8 cellular contexts compared by ENCODE assay signal in the genomic region with DNA sequence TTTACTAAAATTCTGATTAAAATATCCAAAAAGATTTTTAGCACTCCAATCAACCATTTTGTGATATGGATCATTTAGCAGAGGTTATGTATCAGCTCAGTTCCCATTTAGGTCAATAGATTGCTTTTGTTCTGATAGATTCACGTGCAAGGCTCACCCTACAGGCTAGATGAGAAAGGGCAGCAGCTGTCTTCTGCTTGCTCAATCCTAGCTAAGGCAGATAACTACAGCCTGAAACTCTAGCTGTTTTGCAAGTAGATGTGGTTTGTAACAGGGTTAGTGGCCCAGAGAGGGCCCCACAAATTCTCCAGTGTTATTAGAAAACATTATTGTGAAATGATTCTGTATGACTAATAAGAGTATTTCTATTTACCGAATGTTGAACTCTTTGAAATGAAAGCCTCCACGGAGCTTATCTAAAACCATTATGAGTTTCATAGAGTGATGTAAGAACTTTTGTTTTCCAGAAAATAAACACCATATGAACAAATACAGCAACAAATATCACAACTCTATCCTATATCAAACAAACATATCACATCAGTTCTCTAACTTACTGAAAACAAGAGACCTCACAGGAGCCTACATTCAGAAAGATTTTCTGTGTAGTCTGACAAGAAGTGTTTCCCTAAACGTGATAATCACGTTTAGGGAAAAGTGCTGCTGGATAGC.
A peak's percentile ranks its signal among the peaks of the same experiment; 100 is the strongest.
DNase-seq lines count a peak whose midpoint lies in the region; ATAC-seq and TF ChIP-seq lines count a peak whose summit lies in the region.

No MANE protein-coding gene starts in this region.

- H3K27me3 Mint-ChIP-seq in activated T-cell treated with anti-CD3 and anti-CD28 coated beads, Interleukin-2, amount 50 U/mL, for 4 hours (ENCODE audit: low read depth) = no peaks in the 10 kb centered on the region

- H3K9me3 Mint-ChIP-seq in activated T-cell treated with anti-CD3 and anti-CD28 coated beads, Interleukin-2, amount 50 U/mL, for 4 hours = no peaks in the 10 kb centered on the region

- peaks cover 12% of the 10 kb centered on the region for H3K4me1 Mint-ChIP-seq in activated T-cell treated with anti-CD3 and anti-CD28 coated beads, Interleukin-2, amount 50 U/mL, for 4 hours (ENCODE audit: low read depth)

- ATAC-seq in activated T-cell treated with anti-CD3 and anti-CD28 coated beads, Interleukin-2, amount 50 U/mL, for 4 hours = peak; percentile 90 to 96
- ATAC-seq in GM21717 (IDR thresholded peaks at IDR 0.05; ENCODE audit: unreplicated experiment) = peak; percentile 100
- ATAC-seq in SK-N-SH treated with all-trans-retinoic acid at 6 μM for 48 hours = peak; percentile 88

- no peak overlapping the region for H3K4me3 ChIP-seq in fibroblast of pulmonary artery (replicated peaks; ENCODE audit: low read depth, low read length)
- H3K4me3 ChIP-seq in retinal pigment epithelial cell (ENCODE audit: low read length) = no peak overlapping the region

- no peak overlapping the region for H3K4me3 Mint-ChIP-seq in activated T-cell treated with anti-CD3 and anti-CD28 coated beads, Interleukin-2, amount 50 U/mL, for 4 hours

- DNase-seq in activated T-cell treated with anti-CD3 and anti-CD28 coated beads, Interleukin-2, amount 50 U/mL, for 4 hours = no peak
- no peak for DNase-seq in activated T-cell treated with anti-CD3 and anti-CD28 coated beads, Interleukin-2, amount 50 U/mL, for 48 hours
- peak; percentile 44 for DNase-seq in HT1080 (ENCODE audit: low read depth)
- DNase-seq in fibroblast of pulmonary artery (ENCODE audit: low read depth) = peak; percentile 95
- peak; percentile 56 for DNase-seq in retinal pigment epithelial cell (ENCODE audit: low read depth)
- DNase-seq in AG08395 (ENCODE audit: low spot score) = no peak

- no peaks in the 10 kb centered on the region for H3K36me3 Mint-ChIP-seq in activated T-cell treated with anti-CD3 and anti-CD28 coated beads, Interleukin-2, amount 50 U/mL, for 4 hours (ENCODE audit: insufficient read depth)

- TF ChIP-seq CTCF in fibroblast of pulmonary artery (IDR thresholded peaks at IDR 0.05; ENCODE audit: low read length, missing control alignments) = peak; percentile 72
- peak; percentile 55 for TF ChIP-seq CTCF in retinal pigment epithelial cell (conservative IDR thresholded peaks at IDR 0.05; ENCODE audit: low read depth, low read length)

TF ChIP-seq in SK-N-SH treated with all-trans-retinoic acid at 6 μM for 48 hours, 23 proteins besides CTCF, POLR2A, EP300 and RAD21:
- TF ChIP-seq ISL1 (CRISPR knock-in tag; IDR thresholded peaks at IDR 0.05) (0 out of 2 replicates have a peak, but pooled peaks have one; percentile 10), POU6F1 (CRISPR knock-in tag; IDR thresholded peaks at IDR 0.05; ENCODE audit: borderline replicate concordance, low read depth) (no peak)

Comparison
In these comparisons a context has a peak if more than half of its experiments do, and no peak if none do; other contexts are left out.
1. DNase-seq: peak in HT1080 (single experiment), fibroblast of pulmonary artery (single experiment) and retinal pigment epithelial cell (single experiment); none in activated T-cell treated with anti-CD3 and anti-CD28 coated beads, Interleukin-2, amount 50 U/mL, for 4 hours (single experiment), activated T-cell treated with anti-CD3 and anti-CD28 coated beads, Interleukin-2, amount 50 U/mL, for 48 hours (0 of 2) and AG08395 (single experiment).
2. Peak in every context shown above with its lines, with median percentiles within 50 percentile points of each other: ATAC-seq.